16 cellular contexts compared by ENCODE assay signal in genomic region chr4:146621-147020, GRCh38. TPM values are rescaled to one million over a fixed set of nuclear protein-coding genes. Genes with fewer than 3 reads are reported as not detected.
A peak's percentile ranks its signal among the peaks of the same experiment; 100 is the strongest.
DNase-seq lines count a peak whose midpoint lies in the region; ATAC-seq, FAIRE-seq and TF ChIP-seq lines count a peak whose summit lies in the region.
"Had no signal": no experiment of that assay in that cellular context is flagged by ENCODE, and none has a peak within 500 bp of the region (broad histone marks: within the 10 kb centered on the region; RNA-seq: fewer than 3 reads in every experiment).

No MANE protein-coding gene starts in this region.

- DNase-seq in Karpas-422 (peak; percentile 65), K562 (ENCODE audit: extremely low read depth in 1 of 4, low spot score in 3 of 4) (no peak), small intestine (no peak), cardiac septum (ENCODE audit: low spot score) (no peak), HAP-1 (ENCODE audit: low spot score in 2 of 2) (no peak)
- no peak for DNase-seq in CD8-positive, alpha-beta memory T cell
- DNase-seq: CD4-positive, alpha-beta T cell; DMS153; DMS79 treated with DMSO at 0.1 percent for 48 hours; GOT3; H7 had no signal

- H3K4me1 ChIP-seq in BLaER1 treated with 17β-estradiol and CSF1 and Interleukin-3, amounts not matched to agents 10 nM and 100 nM: no peaks in the 10 kb centered on the region
- H3K4me1 ChIP-seq in Karpas-422 (ENCODE audit: low read length) (no peaks in the 10 kb centered on the region), K562 (replicated peaks in 1 of 2; ENCODE audit: control insufficient read depth in 2 of 2, insufficient read depth in 2 of 2, low read length in 2 of 2) (no peaks in the 10 kb centered on the region), small intestine (ENCODE audit: control insufficient read depth in 2 of 2, insufficient read depth in 1 of 2, low read depth in 1 of 2, low read length in 1 of 2) (no peaks in the 10 kb centered on the region), HAP-1 (no peaks in the 10 kb centered on the region)
- H3K4me1 ChIP-seq in CD8-positive, alpha-beta memory T cell (ENCODE audit: insufficient read depth, low read length): no peaks in the 10 kb centered on the region

- in situ Hi-C loops in K562 (cut with MboI): no loop called here
- in situ Hi-C loops in HAP-1 (cut with MboI; ENCODE audit: low sequenced_read_pairs): no loop called here

- no peak overlapping the region for H3K27ac ChIP-seq in BLaER1 treated with 17β-estradiol and CSF1 and Interleukin-3, amounts not matched to agents 10 nM and 100 nM
- no peak overlapping the region for H3K27ac ChIP-seq in Karpas-422 (ENCODE audit: low read length)
- no peak overlapping the region for H3K27ac ChIP-seq in K562 (ENCODE audit: extremely low read depth, low read depth, low read length)
- no peak overlapping the region for H3K27ac ChIP-seq in small intestine (ENCODE audit: low read depth in 1 of 2, low read length in 1 of 2)
- H3K27ac ChIP-seq in CD8-positive, alpha-beta memory T cell (ENCODE audit: low read depth, low read length): no peak overlapping the region
- H3K27ac ChIP-seq: C4-2B had no signal

- H3K4me1 Mint-ChIP-seq in CD8-positive, alpha-beta memory T cell: peaks cover 0 to 5% (median 0%) of the 10 kb centered on the region in 3 donors
- H3K4me1 Mint-ChIP-seq: B cell had no signal

- H3K36me3 Mint-ChIP-seq in CD8-positive, alpha-beta memory T cell: peaks cover 30 to 79% (median 74%) of the 10 kb centered on the region in 3 donors

- CTCF ChIA-PET in K562 (lab: Yijun Ruan, JAX; ENCODE audit: low intra/inter-chr PET ratio): no interaction called here
- CTCF ChIA-PET in CD8-positive, alpha-beta memory T cell (lab: Charles Lee): no interaction called here

- H3K9me2 ChIP-seq in Karpas-422 (replicated peaks; ENCODE audit: insufficient read depth, low read length): no peaks in the 10 kb centered on the region

- no peak for TF ChIP-seq POLR2A in K562 (conservative IDR thresholded peaks at IDR 0.05)

- H3K79me2 ChIP-seq in Karpas-422 (ENCODE audit: low read length) (peaks cover 80% of the 10 kb centered on the region), K562 (ENCODE audit: control insufficient read depth, insufficient read depth, low read length) (0 out of 3 replicates have a peak, but pooled peaks cover 3% of the 10 kb centered on the region)

- FAIRE-seq in K562 (lab: Jason Lieb, UNC): no peak
- FAIRE-seq in small intestine (lab: Jason Lieb, UNC): peak; percentile 5
- FAIRE-seq: GM12878 had no signal

- TF ChIP-seq CTCF in K562 (IDR thresholded peaks at IDR 0.05 in 2 of 3, conservative IDR thresholded peaks at IDR 0.05 in 1 of 3; ENCODE audit: insufficient read depth in 2 of 3, low read depth in 1 of 3, low read length in 3 of 3): no peak

- no peak overlapping the region for H3K27ac Mint-ChIP-seq in CD8-positive, alpha-beta memory T cell
- H3K27ac Mint-ChIP-seq: B cell; CD4-positive, alpha-beta T cell had no signal

- 38% methylated on average over 1 of the region's 1 CpG for WGBS in K562 (ENCODE audit: insufficient coverage, low coverage, missing lambda C conversion rate)
- 84 to 98% (median 87%) methylated on average over 1 of the region's 1 CpG for WGBS in small intestine, 3 donors

- TF ChIP-seq RAD21 in K562 (CRISPR knock-in tag; conservative IDR thresholded peaks at IDR 0.05 in 1 of 2, IDR thresholded peaks at IDR 0.05 in 1 of 2): no peak

- H3K9me3 Mint-ChIP-seq in CD8-positive, alpha-beta memory T cell: peaks cover 27 to 91% (median 78%) of the 10 kb centered on the region in 5 donors

- ATAC-seq in K562: no peak
- ATAC-seq: GM12878 had no signal

- peaks cover 88 to 100% (median 98%) of the 10 kb centered on the region in 11 experiments for H3K36me3 ChIP-seq in BLaER1 treated with 17β-estradiol and CSF1 and Interleukin-3, amounts not matched to agents 10 nM and 100 nM
- H3K36me3 ChIP-seq in Karpas-422 (ENCODE audit: insufficient read depth, low read length) (peaks cover 77% of the 10 kb centered on the region), K562 (ENCODE audit: control insufficient read depth, insufficient read depth, low read length) (no peaks in the 10 kb centered on the region), small intestine (ENCODE audit: control insufficient read depth in 2 of 2, insufficient read depth in 2 of 2, low read length in 2 of 2) (peaks cover 2 to 8% of the 10 kb centered on the region in 2 donors), HAP-1 (replicated peaks) (peaks cover 8% of the 10 kb centered on the region)
- no peaks in the 10 kb centered on the region for H3K36me3 ChIP-seq in CD8-positive, alpha-beta memory T cell (ENCODE audit: insufficient read depth, low read length)

- no peak overlapping the region for H3K4me2 ChIP-seq in BLaER1 treated with 17β-estradiol and CSF1 and Interleukin-3, amounts not matched to agents 10 nM and 100 nM
- H3K4me2 ChIP-seq in Karpas-422 (ENCODE audit: low read depth, low read length, poor library complexity, severe bottlenecking): no peak overlapping the region
- no peak overlapping the region for H3K4me2 ChIP-seq in K562 (ENCODE audit: insufficient read depth, low read length)

- no peak for TF ChIP-seq EP300 in K562 (IDR thresholded peaks at IDR 0.05; ENCODE audit: low read length)

- intact Hi-C loops in K562 (cut with micrococcal nuclease) (no loop called here), cardiac septum (cut with DNase I) (no loop called here)

- BruUV-seq in K562 (replicated peaks; lab: Mats Ljungman, UMichigan): no TSS peak

- H4K20me1 ChIP-seq in BLaER1 treated with 17β-estradiol and CSF1 and Interleukin-3, amounts not matched to agents 10 nM and 100 nM: no peaks in the 10 kb centered on the region
- H4K20me1 ChIP-seq in Karpas-422 (ENCODE audit: insufficient read depth, low read depth, low read length) (no peaks in the 10 kb centered on the region), K562 (replicated peaks; ENCODE audit: control insufficient read depth, insufficient read depth, low read length) (no peaks in the 10 kb centered on the region)

- H2AFZ ChIP-seq in Karpas-422 (ENCODE audit: low read length) (no peak overlapping the region), K562 (ENCODE audit: low read depth, low read length) (no peak overlapping the region)

- H3K27me3 Mint-ChIP-seq in CD8-positive, alpha-beta memory T cell: no peaks in the 10 kb centered on the region
- H3K27me3 Mint-ChIP-seq: B cell; CD4-positive, alpha-beta T cell had no signal

- H3K9me3 ChIP-seq in BLaER1 treated with 17β-estradiol and CSF1 and Interleukin-3, amounts not matched to agents 10 nM and 100 nM (replicated peaks in 1 of 11): peaks cover 99 to 100% (median 100%) of the 10 kb centered on the region in 11 experiments
- H3K9me3 ChIP-seq in Karpas-422 (ENCODE audit: low read length) (peaks cover 56% of the 10 kb centered on the region), K562 (replicated peaks; ENCODE audit: control insufficient read depth, insufficient read depth, low read depth, low read length) (peaks cover 3% of the 10 kb centered on the region), small intestine (ENCODE audit: control insufficient read depth, low read depth) (peaks cover 4% of the 10 kb centered on the region), HAP-1 (peaks cover 14% of the 10 kb centered on the region; the same call in 1 of the 2 replicates)
- peaks cover 42% of the 10 kb centered on the region for H3K9me3 ChIP-seq in CD8-positive, alpha-beta memory T cell (ENCODE audit: low read length)

- no peaks in the 10 kb centered on the region for H3K9me1 ChIP-seq in K562 (ENCODE audit: control insufficient read depth, insufficient read depth, low read length)

- no peak overlapping the region for H3K9ac ChIP-seq in BLaER1 treated with 17β-estradiol and CSF1 and Interleukin-3, amounts not matched to agents 10 nM and 100 nM
- H3K9ac ChIP-seq in Karpas-422 (ENCODE audit: low read length) (no peak overlapping the region), K562 (ENCODE audit: insufficient read depth in 1 of 2, low read depth in 2 of 2, low read length in 2 of 2) (no peak overlapping the region)

- peak overlapping the region in 8 of 10 experiments; percentile 14 to 51 (median 44); a peak in 14 of 20 replicates for H3K4me3 ChIP-seq in BLaER1 treated with 17β-estradiol and CSF1 and Interleukin-3, amounts not matched to agents 10 nM and 100 nM
- H3K4me3 ChIP-seq in Karpas-422 (ENCODE audit: low read length): no peak overlapping the region
- H3K4me3 ChIP-seq in K562: no peak overlapping the region
- H3K4me3 ChIP-seq in small intestine (ENCODE audit: low read depth in 1 of 2, low read length in 2 of 2): no peak overlapping the region
- H3K4me3 ChIP-seq in CD8-positive, alpha-beta memory T cell (ENCODE audit: low read length): no peak overlapping the region
- H3K4me3 ChIP-seq in HAP-1: no peak overlapping the region
- H3K4me3 ChIP-seq: GM12878 had no signal

- no peaks in the 10 kb centered on the region; a peak in 1 of 22 replicates for H3K27me3 ChIP-seq in BLaER1 treated with 17β-estradiol and CSF1 and Interleukin-3, amounts not matched to agents 10 nM and 100 nM
- no peaks in the 10 kb centered on the region for H3K27me3 ChIP-seq in Karpas-422 (ENCODE audit: low read length)
- no peaks in the 10 kb centered on the region for H3K27me3 ChIP-seq in K562 (ENCODE audit: control insufficient read depth in 2 of 2, insufficient read depth in 2 of 2, low read length in 2 of 2)
- no peaks in the 10 kb centered on the region for H3K27me3 ChIP-seq in small intestine (ENCODE audit: control insufficient read depth in 2 of 2, insufficient read depth in 2 of 2, low read length in 2 of 2)
- no peaks in the 10 kb centered on the region for H3K27me3 ChIP-seq in CD8-positive, alpha-beta memory T cell (ENCODE audit: insufficient read depth, low read length, poor library complexity, severe bottlenecking)
- no peaks in the 10 kb centered on the region for H3K27me3 ChIP-seq in HAP-1 (ENCODE audit: low read depth)

- POLR2A ChIA-PET in K562 (lab: Yijun Ruan, JAX): no interaction called here
- POLR2A ChIA-PET in CD8-positive, alpha-beta memory T cell (lab: Charles Lee): no interaction called here

- no peak overlapping the region for H3K4me3 Mint-ChIP-seq in CD8-positive, alpha-beta memory T cell
- H3K4me3 Mint-ChIP-seq: B cell; CD4-positive, alpha-beta T cell had no signal

RNA-seq across cellular contexts. Expression of gene ZNF718, which starts 22.3 kb away (rescaled TPM):
- 27.1 and 38.7 TPM in 2 replicates for total RNA-seq in Karpas-422 (2014; rRNA removed; shearing (Covaris generic); ENCODE audit: low replicate concordance)
- 12.1 and 17.0 TPM in 2 replicates for total RNA-seq in K562 (2011; cell fraction: chromatin; rRNA removed; ENCODE audit: low replicate concordance)
- total RNA-seq in K562 (2011; cell fraction: nucleolus; rRNA removed): 10.0 and 13.6 TPM in 2 replicates
- 12.2 and 12.6 TPM in 2 replicates for total RNA-seq in K562 (2011; cell fraction: nucleoplasm; rRNA removed)
- 2.7 and 3.2 TPM in 2 replicates for total RNA-seq in K562 (2014; rRNA removed)
- 4.3 and 4.6 TPM in 2 replicates for total RNA-seq in K562 (2014; rRNA removed; fragmentation: Illumina TruSeq; extraction: Trizol)
- total RNA-seq in K562 (2015; rRNA removed; fragmentation: Illumina TruSeq; extraction: Trizol): 4.2 and 5.3 TPM in 2 replicates
- total RNA-seq in K562 (2021): 3.7 and 4.5 TPM in 2 replicates
- polyA plus RNA-seq in K562 (2011; rRNA removed): 1.6 and 2.4 TPM in 2 replicates
- polyA plus RNA-seq in K562 (2011; cell fraction: cytosol; rRNA removed): 0.67 and 0.77 TPM in 2 replicates
- polyA plus RNA-seq in K562 (2011; cell fraction: nucleus; rRNA removed): 3.7 and 5.4 TPM in 2 replicates
- polyA plus RNA-seq in K562 (2012): 2.1 and 4.6 TPM in 2 replicates
- 2.6 and 2.7 TPM in 2 replicates for polyA plus RNA-seq in K562 (2014; fragmentation: Illumina TruSeq; extraction: Trizol)
- polyA plus RNA-seq in K562 (2014; fragmentation: Nextera tagmentation; extraction: Ambion mirVana): 1 to 10 TPM in 1 of 2 experiments, under 1 TPM in 1; 1.00 to 1.4 TPM
- 2.2 and 2.7 TPM in 2 replicates for polyA plus RNA-seq in K562 (2014; rRNA removed)
- 2.2 and 3.0 TPM in 2 replicates for polyA minus RNA-seq in K562 (2011; rRNA and poly(A)+ RNA removed)
- 1.4 and 1.8 TPM in 2 replicates for polyA minus RNA-seq in K562 (2011; cell fraction: cytosol; rRNA and poly(A)+ RNA removed)
- polyA minus RNA-seq in K562 (2011; cell fraction: nucleus; rRNA and poly(A)+ RNA removed): 7.1 and 7.9 TPM in 2 replicates
- 1 to 10 TPM in 1 of 3 donors, under 1 TPM in 2; 0.27 to 1.7 (median 0.67) TPM for polyA plus RNA-seq in small intestine
- total RNA-seq in cardiac septum: 5.0 TPM
- total RNA-seq in CD8-positive, alpha-beta memory T cell: 10 to 100 TPM; 10.0 to 10.7 TPM
- polyA plus RNA-seq in CD8-positive, alpha-beta memory T cell: 5.8 TPM
- total RNA-seq: A172 had no signal

Comparison
In these comparisons a context has a peak if more than half of its experiments do, and no peak if none do; other contexts are left out.
1. H3K4me3 ChIP-seq: peak in BLaER1 treated with 17β-estradiol and CSF1 and Interleukin-3, amounts not matched to agents 10 nM and 100 nM (8 of 10); none in Karpas-422 (single experiment), K562 (single experiment), small intestine (0 of 2), CD8-positive, alpha-beta memory T cell (single experiment) and HAP-1 (single experiment).